1 cellular context compared by ENCODE assay signal in the genomic region with DNA sequence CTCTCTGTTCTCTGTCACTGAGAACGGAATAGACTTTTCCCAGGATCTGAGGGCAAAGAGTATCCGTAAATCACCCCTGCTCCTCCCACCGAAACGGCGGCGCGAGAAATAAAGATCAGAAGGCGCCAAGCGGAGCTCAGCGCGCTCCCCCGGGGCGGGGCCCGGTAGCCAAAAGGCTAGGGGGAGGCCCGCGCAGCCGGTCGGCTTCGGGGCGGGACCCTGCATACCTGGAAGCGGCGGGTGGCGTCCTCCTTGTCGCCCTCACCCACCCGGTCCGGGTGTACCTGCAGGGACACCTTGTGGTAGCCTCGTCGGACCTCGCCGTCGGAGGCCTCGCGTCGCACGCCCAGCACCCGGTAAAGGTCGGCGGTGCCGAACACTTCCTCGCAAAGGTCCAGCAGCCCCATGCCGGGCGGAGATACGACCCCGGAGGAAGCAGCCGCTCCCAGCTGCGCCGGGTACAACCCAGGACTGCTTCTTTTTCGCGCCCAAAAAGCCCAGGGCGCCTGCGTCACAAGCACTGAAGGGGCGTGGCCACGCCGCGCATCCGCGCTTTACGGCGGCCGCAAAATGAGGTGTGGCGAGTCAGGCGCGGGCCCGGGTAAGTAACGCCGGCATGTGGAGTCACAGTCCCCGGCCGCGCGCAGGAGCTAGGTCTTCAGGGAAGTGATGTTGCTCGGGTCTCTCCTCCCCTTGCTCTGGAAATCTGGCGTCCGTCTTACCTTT.
TF ChIP-seq lines count a peak whose summit lies in the region.

A gene with protein sequence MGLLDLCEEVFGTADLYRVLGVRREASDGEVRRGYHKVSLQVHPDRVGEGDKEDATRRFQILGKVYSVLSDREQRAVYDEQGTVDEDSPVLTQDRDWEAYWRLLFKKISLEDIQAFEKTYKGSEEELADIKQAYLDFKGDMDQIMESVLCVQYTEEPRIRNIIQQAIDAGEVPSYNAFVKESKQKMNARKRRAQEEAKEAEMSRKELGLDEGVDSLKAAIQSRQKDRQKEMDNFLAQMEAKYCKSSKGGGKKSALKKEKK (minus strand): TSS at position 473 of the 726 bp plus-strand sequence. CDS start 66 bp downstream, at position 407.

TF ChIP-seq in K562, 482 proteins besides CTCF, POLR2A, EP300 and RAD21 (continued from another document and continues in another):
- TF ChIP-seq, protein P1, sequence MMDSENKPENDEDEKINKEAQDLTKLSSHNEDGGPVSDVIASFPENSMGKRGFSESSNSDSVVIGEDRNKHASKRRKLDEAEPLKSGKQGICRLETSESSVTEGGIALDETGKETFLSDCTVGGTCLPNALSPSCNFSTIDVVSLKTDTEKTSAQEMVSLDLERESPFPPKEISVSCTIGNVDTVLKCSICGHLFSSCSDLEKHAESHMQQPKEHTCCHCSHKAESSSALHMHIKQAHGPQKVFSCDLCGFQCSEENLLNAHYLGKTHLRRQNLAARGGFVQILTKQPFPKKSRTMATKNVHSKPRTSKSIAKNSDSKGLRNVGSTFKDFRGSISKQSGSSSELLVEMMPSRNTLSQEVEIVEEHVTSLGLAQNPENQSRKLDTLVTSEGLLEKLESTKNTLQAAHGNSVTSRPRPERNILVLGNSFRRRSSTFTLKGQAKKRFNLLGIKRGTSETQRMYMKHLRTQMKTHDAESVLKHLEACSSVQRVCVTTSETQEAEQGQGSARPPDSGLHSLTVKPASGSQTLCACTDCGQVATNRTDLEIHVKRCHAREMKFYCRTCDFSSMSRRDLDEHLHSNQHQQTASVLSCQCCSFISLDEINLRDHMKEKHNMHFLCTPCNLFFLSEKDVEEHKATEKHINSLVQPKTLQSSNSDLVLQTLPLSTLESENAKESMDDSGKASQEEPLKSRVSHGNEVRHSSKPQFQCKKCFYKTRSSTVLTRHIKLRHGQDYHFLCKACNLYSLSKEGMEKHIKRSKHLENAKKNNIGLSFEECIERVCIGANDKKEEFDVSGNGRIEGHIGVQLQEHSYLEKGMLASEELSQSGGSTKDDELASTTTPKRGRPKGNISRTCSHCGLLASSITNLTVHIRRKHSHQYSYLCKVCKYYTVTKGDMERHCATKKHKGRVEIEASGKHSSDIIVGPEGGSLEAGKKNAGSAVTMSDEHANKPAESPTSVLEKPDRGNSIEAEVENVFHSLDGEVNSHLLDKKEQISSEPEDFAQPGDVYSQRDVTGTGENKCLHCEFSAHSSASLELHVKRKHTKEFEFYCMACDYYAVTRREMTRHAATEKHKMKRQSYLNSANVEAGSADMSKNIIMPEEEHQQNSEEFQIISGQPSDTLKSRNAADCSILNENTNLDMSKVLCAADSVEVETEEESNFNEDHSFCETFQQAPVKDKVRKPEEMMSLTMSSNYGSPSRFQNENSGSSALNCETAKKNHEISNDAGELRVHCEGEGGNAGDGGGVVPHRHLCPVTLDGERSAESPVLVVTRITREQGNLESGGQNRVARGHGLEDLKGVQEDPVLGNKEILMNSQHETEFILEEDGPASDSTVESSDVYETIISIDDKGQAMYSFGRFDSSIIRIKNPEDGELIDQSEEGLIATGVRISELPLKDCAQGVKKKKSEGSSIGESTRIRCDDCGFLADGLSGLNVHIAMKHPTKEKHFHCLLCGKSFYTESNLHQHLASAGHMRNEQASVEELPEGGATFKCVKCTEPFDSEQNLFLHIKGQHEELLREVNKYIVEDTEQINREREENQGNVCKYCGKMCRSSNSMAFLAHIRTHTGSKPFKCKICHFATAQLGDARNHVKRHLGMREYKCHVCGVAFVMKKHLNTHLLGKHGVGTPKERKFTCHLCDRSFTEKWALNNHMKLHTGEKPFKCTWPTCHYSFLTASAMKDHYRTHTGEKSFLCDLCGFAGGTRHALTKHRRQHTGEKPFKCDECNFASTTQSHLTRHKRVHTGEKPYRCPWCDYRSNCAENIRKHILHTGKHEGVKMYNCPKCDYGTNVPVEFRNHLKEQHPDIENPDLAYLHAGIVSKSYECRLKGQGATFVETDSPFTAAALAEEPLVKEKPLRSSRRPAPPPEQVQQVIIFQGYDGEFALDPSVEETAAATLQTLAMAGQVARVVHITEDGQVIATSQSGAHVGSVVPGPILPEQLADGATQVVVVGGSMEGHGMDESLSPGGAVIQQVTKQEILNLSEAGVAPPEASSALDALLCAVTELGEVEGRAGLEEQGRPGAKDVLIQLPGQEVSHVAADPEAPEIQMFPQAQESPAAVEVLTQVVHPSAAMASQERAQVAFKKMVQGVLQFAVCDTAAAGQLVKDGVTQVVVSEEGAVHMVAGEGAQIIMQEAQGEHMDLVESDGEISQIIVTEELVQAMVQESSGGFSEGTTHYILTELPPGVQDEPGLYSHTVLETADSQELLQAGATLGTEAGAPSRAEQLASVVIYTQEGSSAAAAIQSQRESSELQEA (IDR thresholded peaks at IDR 0.05; ENCODE audit: low read depth): no peak
- TF ChIP-seq RBBP5 (IDR thresholded peaks at IDR 0.05; ENCODE audit: borderline replicate concordance, insufficient read depth, low read length, poor library complexity, severe bottlenecking) (peak; percentile 96), ATF7 (IDR thresholded peaks at IDR 0.05) (peak; percentile 88), SNIP1 (IDR thresholded peaks at IDR 0.05; ENCODE audit: low read depth) (no peak), MTA1 (IDR thresholded peaks at IDR 0.05; ENCODE audit: borderline replicate concordance) (peak; percentile 93), RAD51 (IDR thresholded peaks at IDR 0.05; ENCODE audit: borderline replicate concordance, low read depth) (no peak), NFE2L1 (tag; IDR thresholded peaks at IDR 0.05; ENCODE audit: borderline replicate concordance, low read depth) (no peak), MEF2A (IDR thresholded peaks at IDR 0.05; ENCODE audit: control insufficient read depth, low read depth, low read length) (peak; percentile 58; the same call in 1 of the 2 replicates), GABPB1 (CRISPR knock-in tag; IDR thresholded peaks at IDR 0.05) (peak; percentile 89), MYNN (IDR thresholded peaks at IDR 0.05) (no peak), MYNN (CRISPR knock-in tag; IDR thresholded peaks at IDR 0.05) (no peak), FOXP1 (CRISPR knock-in tag; IDR thresholded peaks at IDR 0.05) (peak; percentile 97), SRF (CRISPR knock-in tag; IDR thresholded peaks at IDR 0.05) (peak; percentile 47 to 80; a peak in 2 of 4 replicates), CBX1 (IDR thresholded peaks at IDR 0.05; ENCODE audit: low read depth) (peak; percentile 96), ZBTB1 (CRISPR knock-in tag; IDR thresholded peaks at IDR 0.05; ENCODE audit: borderline replicate concordance, low read depth) (no peak)
- TF ChIP-seq, protein P2, sequence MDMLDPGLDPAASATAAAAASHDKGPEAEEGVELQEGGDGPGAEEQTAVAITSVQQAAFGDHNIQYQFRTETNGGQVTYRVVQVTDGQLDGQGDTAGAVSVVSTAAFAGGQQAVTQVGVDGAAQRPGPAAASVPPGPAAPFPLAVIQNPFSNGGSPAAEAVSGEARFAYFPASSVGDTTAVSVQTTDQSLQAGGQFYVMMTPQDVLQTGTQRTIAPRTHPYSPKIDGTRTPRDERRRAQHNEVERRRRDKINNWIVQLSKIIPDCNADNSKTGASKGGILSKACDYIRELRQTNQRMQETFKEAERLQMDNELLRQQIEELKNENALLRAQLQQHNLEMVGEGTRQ (CRISPR knock-in tag; IDR thresholded peaks at IDR 0.05): peak; percentile 32; the same call in 1 of the 2 replicates
- TF ChIP-seq, protein P3, sequence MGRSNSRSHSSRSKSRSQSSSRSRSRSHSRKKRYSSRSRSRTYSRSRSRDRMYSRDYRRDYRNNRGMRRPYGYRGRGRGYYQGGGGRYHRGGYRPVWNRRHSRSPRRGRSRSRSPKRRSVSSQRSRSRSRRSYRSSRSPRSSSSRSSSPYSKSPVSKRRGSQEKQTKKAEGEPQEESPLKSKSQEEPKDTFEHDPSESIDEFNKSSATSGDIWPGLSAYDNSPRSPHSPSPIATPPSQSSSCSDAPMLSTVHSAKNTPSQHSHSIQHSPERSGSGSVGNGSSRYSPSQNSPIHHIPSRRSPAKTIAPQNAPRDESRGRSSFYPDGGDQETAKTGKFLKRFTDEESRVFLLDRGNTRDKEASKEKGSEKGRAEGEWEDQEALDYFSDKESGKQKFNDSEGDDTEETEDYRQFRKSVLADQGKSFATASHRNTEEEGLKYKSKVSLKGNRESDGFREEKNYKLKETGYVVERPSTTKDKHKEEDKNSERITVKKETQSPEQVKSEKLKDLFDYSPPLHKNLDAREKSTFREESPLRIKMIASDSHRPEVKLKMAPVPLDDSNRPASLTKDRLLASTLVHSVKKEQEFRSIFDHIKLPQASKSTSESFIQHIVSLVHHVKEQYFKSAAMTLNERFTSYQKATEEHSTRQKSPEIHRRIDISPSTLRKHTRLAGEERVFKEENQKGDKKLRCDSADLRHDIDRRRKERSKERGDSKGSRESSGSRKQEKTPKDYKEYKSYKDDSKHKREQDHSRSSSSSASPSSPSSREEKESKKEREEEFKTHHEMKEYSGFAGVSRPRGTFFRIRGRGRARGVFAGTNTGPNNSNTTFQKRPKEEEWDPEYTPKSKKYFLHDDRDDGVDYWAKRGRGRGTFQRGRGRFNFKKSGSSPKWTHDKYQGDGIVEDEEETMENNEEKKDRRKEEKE (IDR thresholded peaks at IDR 0.05; ENCODE audit: borderline replicate concordance in 1 of 2, control insufficient read depth in 1 of 2, low read depth in 2 of 2, low read length in 1 of 2): peak in 1 of 2 experiments; percentile 53; a peak in 2 of 4 replicates
- TF ChIP-seq, protein P4, sequence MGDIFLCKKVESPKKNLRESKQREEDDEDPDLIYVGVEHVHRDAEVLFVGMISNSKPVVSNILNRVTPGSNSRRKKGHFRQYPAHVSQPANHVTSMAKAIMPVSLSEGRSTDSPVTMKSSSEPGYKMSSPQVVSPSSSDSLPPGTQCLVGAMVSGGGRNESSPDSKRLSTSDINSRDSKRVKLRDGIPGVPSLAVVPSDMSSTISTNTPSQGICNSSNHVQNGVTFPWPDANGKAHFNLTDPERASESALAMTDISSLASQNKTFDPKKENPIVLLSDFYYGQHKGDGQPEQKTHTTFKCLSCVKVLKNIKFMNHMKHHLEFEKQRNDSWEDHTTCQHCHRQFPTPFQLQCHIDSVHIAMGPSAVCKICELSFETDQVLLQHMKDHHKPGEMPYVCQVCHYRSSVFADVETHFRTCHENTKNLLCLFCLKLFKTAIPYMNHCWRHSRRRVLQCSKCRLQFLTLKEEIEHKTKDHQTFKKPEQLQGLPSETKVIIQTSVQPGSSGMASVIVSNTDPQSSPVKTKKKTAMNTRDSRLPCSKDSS (IDR thresholded peaks at IDR 0.05; ENCODE audit: low read depth, partially characterized antibody): no peak
- TF ChIP-seq, protein P5, sequence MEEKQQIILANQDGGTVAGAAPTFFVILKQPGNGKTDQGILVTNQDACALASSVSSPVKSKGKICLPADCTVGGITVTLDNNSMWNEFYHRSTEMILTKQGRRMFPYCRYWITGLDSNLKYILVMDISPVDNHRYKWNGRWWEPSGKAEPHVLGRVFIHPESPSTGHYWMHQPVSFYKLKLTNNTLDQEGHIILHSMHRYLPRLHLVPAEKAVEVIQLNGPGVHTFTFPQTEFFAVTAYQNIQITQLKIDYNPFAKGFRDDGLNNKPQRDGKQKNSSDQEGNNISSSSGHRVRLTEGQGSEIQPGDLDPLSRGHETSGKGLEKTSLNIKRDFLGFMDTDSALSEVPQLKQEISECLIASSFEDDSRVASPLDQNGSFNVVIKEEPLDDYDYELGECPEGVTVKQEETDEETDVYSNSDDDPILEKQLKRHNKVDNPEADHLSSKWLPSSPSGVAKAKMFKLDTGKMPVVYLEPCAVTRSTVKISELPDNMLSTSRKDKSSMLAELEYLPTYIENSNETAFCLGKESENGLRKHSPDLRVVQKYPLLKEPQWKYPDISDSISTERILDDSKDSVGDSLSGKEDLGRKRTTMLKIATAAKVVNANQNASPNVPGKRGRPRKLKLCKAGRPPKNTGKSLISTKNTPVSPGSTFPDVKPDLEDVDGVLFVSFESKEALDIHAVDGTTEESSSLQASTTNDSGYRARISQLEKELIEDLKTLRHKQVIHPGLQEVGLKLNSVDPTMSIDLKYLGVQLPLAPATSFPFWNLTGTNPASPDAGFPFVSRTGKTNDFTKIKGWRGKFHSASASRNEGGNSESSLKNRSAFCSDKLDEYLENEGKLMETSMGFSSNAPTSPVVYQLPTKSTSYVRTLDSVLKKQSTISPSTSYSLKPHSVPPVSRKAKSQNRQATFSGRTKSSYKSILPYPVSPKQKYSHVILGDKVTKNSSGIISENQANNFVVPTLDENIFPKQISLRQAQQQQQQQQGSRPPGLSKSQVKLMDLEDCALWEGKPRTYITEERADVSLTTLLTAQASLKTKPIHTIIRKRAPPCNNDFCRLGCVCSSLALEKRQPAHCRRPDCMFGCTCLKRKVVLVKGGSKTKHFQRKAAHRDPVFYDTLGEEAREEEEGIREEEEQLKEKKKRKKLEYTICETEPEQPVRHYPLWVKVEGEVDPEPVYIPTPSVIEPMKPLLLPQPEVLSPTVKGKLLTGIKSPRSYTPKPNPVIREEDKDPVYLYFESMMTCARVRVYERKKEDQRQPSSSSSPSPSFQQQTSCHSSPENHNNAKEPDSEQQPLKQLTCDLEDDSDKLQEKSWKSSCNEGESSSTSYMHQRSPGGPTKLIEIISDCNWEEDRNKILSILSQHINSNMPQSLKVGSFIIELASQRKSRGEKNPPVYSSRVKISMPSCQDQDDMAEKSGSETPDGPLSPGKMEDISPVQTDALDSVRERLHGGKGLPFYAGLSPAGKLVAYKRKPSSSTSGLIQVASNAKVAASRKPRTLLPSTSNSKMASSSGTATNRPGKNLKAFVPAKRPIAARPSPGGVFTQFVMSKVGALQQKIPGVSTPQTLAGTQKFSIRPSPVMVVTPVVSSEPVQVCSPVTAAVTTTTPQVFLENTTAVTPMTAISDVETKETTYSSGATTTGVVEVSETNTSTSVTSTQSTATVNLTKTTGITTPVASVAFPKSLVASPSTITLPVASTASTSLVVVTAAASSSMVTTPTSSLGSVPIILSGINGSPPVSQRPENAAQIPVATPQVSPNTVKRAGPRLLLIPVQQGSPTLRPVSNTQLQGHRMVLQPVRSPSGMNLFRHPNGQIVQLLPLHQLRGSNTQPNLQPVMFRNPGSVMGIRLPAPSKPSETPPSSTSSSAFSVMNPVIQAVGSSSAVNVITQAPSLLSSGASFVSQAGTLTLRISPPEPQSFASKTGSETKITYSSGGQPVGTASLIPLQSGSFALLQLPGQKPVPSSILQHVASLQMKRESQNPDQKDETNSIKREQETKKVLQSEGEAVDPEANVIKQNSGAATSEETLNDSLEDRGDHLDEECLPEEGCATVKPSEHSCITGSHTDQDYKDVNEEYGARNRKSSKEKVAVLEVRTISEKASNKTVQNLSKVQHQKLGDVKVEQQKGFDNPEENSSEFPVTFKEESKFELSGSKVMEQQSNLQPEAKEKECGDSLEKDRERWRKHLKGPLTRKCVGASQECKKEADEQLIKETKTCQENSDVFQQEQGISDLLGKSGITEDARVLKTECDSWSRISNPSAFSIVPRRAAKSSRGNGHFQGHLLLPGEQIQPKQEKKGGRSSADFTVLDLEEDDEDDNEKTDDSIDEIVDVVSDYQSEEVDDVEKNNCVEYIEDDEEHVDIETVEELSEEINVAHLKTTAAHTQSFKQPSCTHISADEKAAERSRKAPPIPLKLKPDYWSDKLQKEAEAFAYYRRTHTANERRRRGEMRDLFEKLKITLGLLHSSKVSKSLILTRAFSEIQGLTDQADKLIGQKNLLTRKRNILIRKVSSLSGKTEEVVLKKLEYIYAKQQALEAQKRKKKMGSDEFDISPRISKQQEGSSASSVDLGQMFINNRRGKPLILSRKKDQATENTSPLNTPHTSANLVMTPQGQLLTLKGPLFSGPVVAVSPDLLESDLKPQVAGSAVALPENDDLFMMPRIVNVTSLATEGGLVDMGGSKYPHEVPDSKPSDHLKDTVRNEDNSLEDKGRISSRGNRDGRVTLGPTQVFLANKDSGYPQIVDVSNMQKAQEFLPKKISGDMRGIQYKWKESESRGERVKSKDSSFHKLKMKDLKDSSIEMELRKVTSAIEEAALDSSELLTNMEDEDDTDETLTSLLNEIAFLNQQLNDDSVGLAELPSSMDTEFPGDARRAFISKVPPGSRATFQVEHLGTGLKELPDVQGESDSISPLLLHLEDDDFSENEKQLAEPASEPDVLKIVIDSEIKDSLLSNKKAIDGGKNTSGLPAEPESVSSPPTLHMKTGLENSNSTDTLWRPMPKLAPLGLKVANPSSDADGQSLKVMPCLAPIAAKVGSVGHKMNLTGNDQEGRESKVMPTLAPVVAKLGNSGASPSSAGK (IDR thresholded peaks at IDR 0.05): peak; percentile 66; the same call in 1 of the 2 replicates
